Comparison of ENCODE assay signal across 6 cellular contexts in genomic region chr16:680967-681745, GRCh38. TPM values are rescaled to one million over a fixed set of nuclear protein-coding genes. Genes with fewer than 3 reads are reported as not detected.
DNase-seq lines count a peak whose midpoint lies in the region; ATAC-seq, FAIRE-seq and TF ChIP-seq lines count a peak whose summit lies in the region.

No MANE protein-coding gene starts in this region.

- H3K36me3 Mint-ChIP-seq in naive thymus-derived CD4-positive, alpha-beta T cell = peaks cover 0 to 9% (median 0%) of the 10 kb centered on the region in 5 donors

- H3K4me1 ChIP-seq in A549 = peaks cover 38% of the 10 kb centered on the region
- peaks cover 9 to 27% of the 10 kb centered on the region in 2 donors for H3K4me1 ChIP-seq in naive thymus-derived CD4-positive, alpha-beta T cell (ENCODE audit: control insufficient read depth in 2 of 2, insufficient read depth in 2 of 2, low read length in 2 of 2)

- ATAC-seq in A549 = peak in 1 of 2 experiments; percentile 2; a peak in 3 of 6 replicates
- ATAC-seq in naive thymus-derived CD4-positive, alpha-beta T cell = no peak
- ATAC-seq in GM18517 (IDR thresholded peaks at IDR 0.05; ENCODE audit: unreplicated experiment) = no peak
- ATAC-seq in GM21367 (IDR thresholded peaks at IDR 0.05; ENCODE audit: unreplicated experiment) = no peak

- TF ChIP-seq CTCF in A549 (IDR thresholded peaks at IDR 0.05) (no peak), astrocyte of the spinal cord (IDR thresholded peaks at IDR 0.05; ENCODE audit: low read depth, low read length) (no peak)

- peak overlapping the region in 5 of 9 donors; percentile 51 to 81 (median 66) for H3K27ac Mint-ChIP-seq in naive thymus-derived CD4-positive, alpha-beta T cell

- CTCF ChIA-PET in A549 (lab: Yijun Ruan, JAX) = interaction anchor here (0.7 to 2.9 kb wide), 11 partner anchors 14 to 111 kb away, joined by 3 to 15 read pairs (median 4); partner anchors contain the start of gene RHOT2
- CTCF ChIA-PET in naive thymus-derived CD4-positive, alpha-beta T cell (lab: Charles Lee) = no interaction called here

- DNase-seq in A549 (ENCODE audit: low read depth in 1 of 2, low spot score in 1 of 2) (peak in 1 of 2 experiments; percentile 69), HK-2 (ENCODE audit: unreplicated experiment) (peak; percentile 45), astrocyte of the spinal cord (ENCODE audit: low read depth, low spot score) (peak; percentile 40)
- no peak for DNase-seq in naive thymus-derived CD4-positive, alpha-beta T cell

- H3K4me2 ChIP-seq in A549 = peak overlapping the region; percentile 93

- no peaks in the 10 kb centered on the region for H3K27me3 ChIP-seq in naive thymus-derived CD4-positive, alpha-beta T cell (ENCODE audit: control insufficient read depth in 2 of 2, insufficient read depth in 2 of 2, low read length in 2 of 2)

- TF ChIP-seq EP300 in A549 (IDR thresholded peaks at IDR 0.05) = no peak

- FAIRE-seq in A549 (lab: Jason Lieb, UNC) = no peak

- peak overlapping the region; percentile 64 to 84 (median 74) for H3K4me3 Mint-ChIP-seq in naive thymus-derived CD4-positive, alpha-beta T cell

- peak overlapping the region; percentile 84 to 97 for H3K27ac ChIP-seq in A549
- H3K27ac ChIP-seq in naive thymus-derived CD4-positive, alpha-beta T cell (ENCODE audit: low read depth, low read length) = peak overlapping the region; percentile 79

- H3K9me3 Mint-ChIP-seq in naive thymus-derived CD4-positive, alpha-beta T cell = no peaks in the 10 kb centered on the region

- H3K36me3 ChIP-seq in naive thymus-derived CD4-positive, alpha-beta T cell (ENCODE audit: control insufficient read depth in 2 of 3, insufficient read depth in 3 of 3, low read length in 3 of 3) = peaks cover 0 to 30% (median 12%) of the 10 kb centered on the region in 3 experiments

- no peak for TF ChIP-seq POLR2A in A549 (IDR thresholded peaks at IDR 0.05; ENCODE audit: low read length)

- in situ Hi-C loops in astrocyte of the spinal cord (cut with HindIII; ENCODE audit: low sequenced_read_pairs) = no loop called here

- 44% methylated on average over 30 of the region's 44 CpGs for WGBS in A549 (ENCODE audit: missing lambda C conversion rate)

- intact Hi-C loops in naive thymus-derived CD4-positive, alpha-beta T cell (cut with micrococcal nuclease) = loop anchor here (1.0 to 5.0 kb wide), 6 partner anchors 9 to 1284 kb away; partner anchors contain the start of genes FAM234A (in 1 of the 2), LMF1 (in 1 of the 2), RPS2 (in 1 of the 2) and UQCC4 (in 1 of the 2)

- no peak for TF ChIP-seq RAD21 in A549 (conservative IDR thresholded peaks at IDR 0.05 in 1 of 2, IDR thresholded peaks at IDR 0.05 in 1 of 2)

- no peaks in the 10 kb centered on the region for H3K9me3 ChIP-seq in A549
- H3K9me3 ChIP-seq in naive thymus-derived CD4-positive, alpha-beta T cell (ENCODE audit: control insufficient read depth in 2 of 3, low read length in 3 of 3) = no peaks in the 10 kb centered on the region

- H3K27me3 Mint-ChIP-seq in naive thymus-derived CD4-positive, alpha-beta T cell = no peaks in the 10 kb centered on the region

- peaks cover 10 to 33% (median 18%) of the 10 kb centered on the region in 7 donors for H3K4me1 Mint-ChIP-seq in naive thymus-derived CD4-positive, alpha-beta T cell

- H3K4me3 ChIP-seq in A549 = peak overlapping the region; percentile 74
- peak overlapping the region; percentile 75 for H3K4me3 ChIP-seq in astrocyte of the spinal cord (ENCODE audit: low read depth, low read length)
- H3K4me3 ChIP-seq in naive thymus-derived CD4-positive, alpha-beta T cell (ENCODE audit: low read length) = peak overlapping the region; percentile 71

- POLR2A ChIA-PET in A549 (lab: Yijun Ruan, JAX) = interaction anchor here (0.6 to 2.0 kb wide), 5 partner anchors 9 to 94 kb away, joined by 3 to 12 read pairs (median 5); partner anchors contain the start of genes ANTKMT and WDR24
- POLR2A ChIA-PET in naive thymus-derived CD4-positive, alpha-beta T cell (lab: Charles Lee) = interaction anchor here (0.9 to 3.8 kb wide), 11 partner anchors 8 to 112 kb away, joined by 3 to 34 read pairs (median 4); partner anchors contain the start of genes MCRIP2, METRN, RHOT2 and WDR24

TF ChIP-seq in A549, 52 proteins besides CTCF, POLR2A, EP300 and RAD21:
- no peak for TF ChIP-seq POLR2AphosphoS2 (conservative IDR thresholded peaks at IDR 0.05; ENCODE audit: low read length)
- TF ChIP-seq TP53 (CRISPR knock-in tag; IDR thresholded peaks at IDR 0.05) = no peak
- 0 out of 2 replicates have a peak, but pooled peaks have one; percentile 0 for TF ChIP-seq PHF8 (IDR thresholded peaks at IDR 0.05; ENCODE audit: borderline replicate concordance, low read depth)
- TF ChIP-seq CEBPB (IDR thresholded peaks at IDR 0.05) = no peak
- peak in 1 of 2 experiments; percentile 44; a peak in 4 of 5 replicates for TF ChIP-seq JUN (IDR thresholded peaks at IDR 0.05)
- no peak for TF ChIP-seq HOXA7 (CRISPR knock-in tag; IDR thresholded peaks at IDR 0.05)
- TF ChIP-seq, protein P1, sequence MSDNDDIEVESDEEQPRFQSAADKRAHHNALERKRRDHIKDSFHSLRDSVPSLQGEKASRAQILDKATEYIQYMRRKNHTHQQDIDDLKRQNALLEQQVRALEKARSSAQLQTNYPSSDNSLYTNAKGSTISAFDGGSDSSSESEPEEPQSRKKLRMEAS (IDR thresholded peaks at IDR 0.05) = peak; percentile 49; the same call in 1 of the 2 replicates
- TF ChIP-seq, protein P2, sequence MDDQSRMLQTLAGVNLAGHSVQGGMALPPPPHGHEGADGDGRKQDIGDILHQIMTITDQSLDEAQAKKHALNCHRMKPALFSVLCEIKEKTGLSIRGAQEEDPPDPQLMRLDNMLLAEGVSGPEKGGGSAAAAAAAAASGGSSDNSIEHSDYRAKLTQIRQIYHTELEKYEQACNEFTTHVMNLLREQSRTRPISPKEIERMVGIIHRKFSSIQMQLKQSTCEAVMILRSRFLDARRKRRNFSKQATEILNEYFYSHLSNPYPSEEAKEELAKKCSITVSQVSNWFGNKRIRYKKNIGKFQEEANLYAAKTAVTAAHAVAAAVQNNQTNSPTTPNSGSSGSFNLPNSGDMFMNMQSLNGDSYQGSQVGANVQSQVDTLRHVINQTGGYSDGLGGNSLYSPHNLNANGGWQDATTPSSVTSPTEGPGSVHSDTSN (IDR thresholded peaks at IDR 0.05) = 0 out of 2 replicates have a peak, but pooled peaks have one; percentile 19

RNA-seq across cellular contexts. Expression of gene STUB1, which starts 0.9 kb away (rescaled TPM):
- polyA plus RNA-seq in A549 (2011; rRNA removed) = 53.2 and 60.6 TPM in 2 replicates
- 134 and 143 TPM in 2 replicates for polyA plus RNA-seq in A549 (2012; cell fraction: cytosol; rRNA removed)
- polyA plus RNA-seq in A549 (2012; cell fraction: nucleus; rRNA removed) = 123 and 167 TPM in 2 replicates
- polyA plus RNA-seq in A549 (2017; fragmentation: RNase III; extraction: RNeasy Plus Mini Kit Qiagen cat#74134 plus additional on column Dnase treatment) = 90.0 to 93.5 TPM (median 90.4 TPM) in 3 replicates
- polyA minus RNA-seq in A549 (2011; rRNA and poly(A)+ RNA removed) = 18.1 and 28.3 TPM in 2 replicates
- total RNA-seq in naive thymus-derived CD4-positive, alpha-beta T cell = 100 to 1,000 TPM in 1 of 5 experiments, 10 to 100 TPM in 4; 68.6 to 105 (median 77.4) TPM
- polyA plus RNA-seq in naive thymus-derived CD4-positive, alpha-beta T cell = 100 to 1,000 TPM; 132 to 159 TPM

RNA-seq across cellular contexts. Expression of gene JMJD8, which starts 3.0 kb away (rescaled TPM):
- polyA plus RNA-seq in A549 (2011; rRNA removed) (37.5 and 43.8 TPM in 2 replicates), A549 (2017; fragmentation: RNase III; extraction: RNeasy Plus Mini Kit Qiagen cat#74134 plus additional on column Dnase treatment) (72.6 to 77.0 TPM (median 73.7 TPM) in 3 replicates)
- polyA plus RNA-seq in A549 (2012; cell fraction: cytosol; rRNA removed) = 109 and 141 TPM in 2 replicates
- 182 and 269 TPM in 2 replicates for polyA plus RNA-seq in A549 (2012; cell fraction: nucleus; rRNA removed)
- polyA minus RNA-seq in A549 (2011; rRNA and poly(A)+ RNA removed) = 33.6 and 39.1 TPM in 2 replicates
- 10 to 100 TPM; 26.8 to 48.1 (median 37.2) TPM for total RNA-seq in naive thymus-derived CD4-positive, alpha-beta T cell
- polyA plus RNA-seq in naive thymus-derived CD4-positive, alpha-beta T cell = 10 to 100 TPM; 43.2 to 62.1 TPM

RNA-seq across cellular contexts. Expression of gene RHBDL1, which starts 5.7 kb away (rescaled TPM):
- polyA plus RNA-seq in A549 (2011; rRNA removed) (0.56 and 0.75 TPM in 2 replicates), A549 (2017; fragmentation: RNase III; extraction: RNeasy Plus Mini Kit Qiagen cat#74134 plus additional on column Dnase treatment) (1.2 to 1.6 TPM (median 1.4 TPM) in 3 replicates)
- polyA plus RNA-seq in A549 (2012; cell fraction: cytosol; rRNA removed) = 1.5 and 1.8 TPM in 2 replicates
- 19.1 and 19.7 TPM in 2 replicates for polyA plus RNA-seq in A549 (2012; cell fraction: nucleus; rRNA removed)
- polyA minus RNA-seq in A549 (2011; rRNA and poly(A)+ RNA removed) = 0.12 and 0.29 TPM in 2 replicates
- 1 to 10 TPM in 4 of 5 experiments, under 1 TPM in 1; 0.65 to 3.1 (median 1.6) TPM for total RNA-seq in naive thymus-derived CD4-positive, alpha-beta T cell
- not detected for polyA plus RNA-seq in naive thymus-derived CD4-positive, alpha-beta T cell

RNA-seq across cellular contexts. Expression of gene WDR24, which starts 9.0 kb away (rescaled TPM):
- polyA plus RNA-seq in A549 (2011; rRNA removed) (2.7 and 3.0 TPM in 2 replicates), A549 (2017; fragmentation: RNase III; extraction: RNeasy Plus Mini Kit Qiagen cat#74134 plus additional on column Dnase treatment) (5.6 to 7.6 TPM (median 6.6 TPM) in 3 replicates)
- 7.4 and 8.0 TPM in 2 replicates for polyA plus RNA-seq in A549 (2012; cell fraction: cytosol; rRNA removed)
- polyA plus RNA-seq in A549 (2012; cell fraction: nucleus; rRNA removed) = 35.9 and 47.7 TPM in 2 replicates
- polyA minus RNA-seq in A549 (2011; rRNA and poly(A)+ RNA removed) = 2.8 and 5.1 TPM in 2 replicates
- total RNA-seq in naive thymus-derived CD4-positive, alpha-beta T cell = 10 to 100 TPM; 13.3 to 19.4 (median 16.5) TPM
- 10 to 100 TPM; 10.6 to 21.2 TPM for polyA plus RNA-seq in naive thymus-derived CD4-positive, alpha-beta T cell

RNA-seq across cellular contexts. Expression of gene RHOT2, which starts 13.2 kb away (rescaled TPM):
- polyA plus RNA-seq in A549 (2011; rRNA removed) = 33.9 and 38.0 TPM in 2 replicates
- polyA plus RNA-seq in A549 (2012; cell fraction: cytosol; rRNA removed) = 125 and 162 TPM in 2 replicates
- polyA plus RNA-seq in A549 (2012; cell fraction: nucleus; rRNA removed) = 953 and 1,278 TPM in 2 replicates
- 74.0 to 83.5 TPM (median 83.1 TPM) in 3 replicates for polyA plus RNA-seq in A549 (2017; fragmentation: RNase III; extraction: RNeasy Plus Mini Kit Qiagen cat#74134 plus additional on column Dnase treatment)
- 26.4 and 38.1 TPM in 2 replicates for polyA minus RNA-seq in A549 (2011; rRNA and poly(A)+ RNA removed)
- 100 to 1,000 TPM; 145 to 232 (median 186) TPM for total RNA-seq in naive thymus-derived CD4-positive, alpha-beta T cell
- 10 to 100 TPM; 32.7 to 56.7 TPM for polyA plus RNA-seq in naive thymus-derived CD4-positive, alpha-beta T cell

Comparison
In these comparisons a context has a peak if more than half of its experiments do, and no peak if none do; other contexts are left out.
1. DNase-seq: peak in HK-2 (single experiment) and astrocyte of the spinal cord (single experiment); none in naive thymus-derived CD4-positive, alpha-beta T cell (0 of 9).
2. Peak in every context shown above with its lines, with median percentiles within 50 percentile points of each other: H3K4me3 ChIP-seq.